Comparison of ENCODE assay signal across 8 cellular contexts in genomic region chr4:16225996-16226815, GRCh38. TPM values are rescaled to one million over a fixed set of nuclear protein-coding genes. Genes with fewer than 3 reads are reported as not detected.
DNase-seq lines count a peak whose midpoint lies in the region; ATAC-seq and TF ChIP-seq lines count a peak whose summit lies in the region.

Gene TAPT1, minus strand, starts transcription at chr4:16226471. Its CDS starts 14 bp downstream, at chr4:16226457.

- no peak for TF ChIP-seq CTCF in mucosa of descending colon (IDR thresholded peaks at IDR 0.05)

- no peaks in the 10 kb centered on the region for H3K36me3 ChIP-seq in mucosa of descending colon (ENCODE audit: low read depth)

- H3K4me3 ChIP-seq in mucosa of descending colon = peak within 1 kb of the TSS; percentile 78

- H3K9me3 ChIP-seq in mucosa of descending colon = no peaks in the 10 kb centered on the region

- intact Hi-C loops in mucosa of descending colon (cut with DNase I, micrococcal nuclease) = no loop called here

- H3K4me1 ChIP-seq in mucosa of descending colon (ENCODE audit: low read depth) = peaks cover 31% of the 10 kb centered on the region

- DNase-seq in AML-193 (lab: John Stamatoyannopoulos, UW) (peak; percentile 32 to 36), NOMO-1 treated with dmso at 0.1 percent for 144 hours (lab: John Stamatoyannopoulos, UW; ENCODE audit: unreplicated experiment) (peak; percentile 35), activated T-cell treated with anti-CD3 and anti-CD28 coated beads for 4 hours (peak; percentile 63), epithelial cell of prostate (ENCODE audit: low read depth, low spot score) (no peak), mucosa of descending colon (peak; percentile 85 to 93 (median 87))
- peak; percentile 36 to 64 for DNase-seq in stimulated activated CD8-positive, alpha-beta memory T cell treated with anti-CD3 and anti-CD28 coated beads, Interleukin-4, amount 100 ng/mL, for 4 hours (ENCODE audit: low read depth in 2 of 2, low spot score in 1 of 2)

- in situ Hi-C loops in GM18951 (cut with MboI; ENCODE audit: low sequenced_read_pairs, unreplicated experiment) = no loop called here

- peak within 1 kb of the TSS; percentile 81 for H3K27ac ChIP-seq in epithelial cell of prostate

- ATAC-seq in HG03139 (IDR thresholded peaks at IDR 0.05; ENCODE audit: unreplicated experiment) (peak; percentile 57), mucosa of descending colon (peak; percentile 89)

- TF ChIP-seq POLR2A in GM18951 (IDR thresholded peaks at IDR 0.05; ENCODE audit: extremely low read depth, insufficient read depth, insufficient read length) = peak; percentile 78

RNA-seq across cellular contexts. Expression of gene TAPT1, which starts in this region (rescaled TPM):
- total RNA-seq in mucosa of descending colon = 10 to 100 TPM; 38.2 to 62.6 (median 38.8) TPM
